12 cellular contexts compared by ENCODE assay signal in genomic region chr16:1330260-1330914, GRCh38. TPM values are rescaled to one million over a fixed set of nuclear protein-coding genes. Genes with fewer than 3 reads are reported as not detected.
DNase-seq lines count a peak whose midpoint lies in the region; ATAC-seq and TF ChIP-seq lines count a peak whose summit lies in the region.
"Had no signal": no experiment of that assay in that cellular context is flagged by ENCODE, and none has a peak within 500 bp of the region (broad histone marks: within the 10 kb centered on the region; RNA-seq: fewer than 3 reads in every experiment).

No MANE protein-coding gene starts in this region.

- no peak overlapping the region for H3K27ac Mint-ChIP-seq in type B pancreatic cell
- H3K27ac Mint-ChIP-seq in activated naive CD8-positive, alpha-beta T cell treated with anti-CD3 and anti-CD28 coated beads for 36 hours, result no peak overlapping the region

- H3K4me1 ChIP-seq in left ventricle myocardium inferior, result peaks cover 60% of the 10 kb centered on the region

- peaks cover 4% of the 10 kb centered on the region for H3K36me3 ChIP-seq in left ventricle myocardium inferior
- H3K36me3 ChIP-seq: MG63 had no signal

- H3K27me3 Mint-ChIP-seq in type B pancreatic cell, result peaks cover 29% of the 10 kb centered on the region
- peaks cover 32% of the 10 kb centered on the region for H3K27me3 Mint-ChIP-seq in activated naive CD8-positive, alpha-beta T cell treated with anti-CD3 and anti-CD28 coated beads for 36 hours

- peaks cover 4% of the 10 kb centered on the region for H3K9me3 ChIP-seq in left ventricle myocardium inferior (replicated peaks)

- H3K27me3 ChIP-seq in left ventricle myocardium inferior (ENCODE audit: low read depth), result peaks cover 50% of the 10 kb centered on the region

- DNase-seq in left ventricle myocardium inferior, result no peak
- DNase-seq in left cardiac atrium, result no peak
- peak; percentile 12 for DNase-seq in OCI-M1 (lab: John Stamatoyannopoulos, UW)
- DNase-seq in foreskin fibroblast, result no peak
- DNase-seq in type B pancreatic cell (ENCODE audit: extremely low spot score, unreplicated experiment), result no peak
- DNase-seq in hepatic stellate cell (ENCODE audit: low spot score), result no peak
- DNase-seq in activated naive CD8-positive, alpha-beta T cell treated with anti-CD3 and anti-CD28 coated beads for 36 hours, result no peak
- DNase-seq: activated naive CD4-positive, alpha-beta T cell treated with anti-CD3 and anti-CD28 coated beads, Interleukin-2, amount 50 U/mL, for 16 hours; GM23248; MG63; Right ventricle myocardium superior had no signal

- no peaks in the 10 kb centered on the region for H3K9me3 Mint-ChIP-seq in type B pancreatic cell
- no peaks in the 10 kb centered on the region for H3K9me3 Mint-ChIP-seq in activated naive CD8-positive, alpha-beta T cell treated with anti-CD3 and anti-CD28 coated beads for 36 hours

- no peaks in the 10 kb centered on the region for H3K4me1 Mint-ChIP-seq in type B pancreatic cell (ENCODE audit: unreplicated experiment)
- peaks cover 16% of the 10 kb centered on the region for H3K4me1 Mint-ChIP-seq in activated naive CD8-positive, alpha-beta T cell treated with anti-CD3 and anti-CD28 coated beads for 36 hours

- no peak overlapping the region for H3K4me3 Mint-ChIP-seq in type B pancreatic cell
- H3K4me3 Mint-ChIP-seq in activated naive CD8-positive, alpha-beta T cell treated with anti-CD3 and anti-CD28 coated beads for 36 hours, result no peak overlapping the region

- ATAC-seq in left cardiac atrium (no peak), HG03354 (IDR thresholded peaks at IDR 0.05; ENCODE audit: poor library complexity, severe bottlenecking, unreplicated experiment) (no peak)

- H3K27ac ChIP-seq in left ventricle myocardium inferior (replicated peaks), result no peak overlapping the region
- H3K27ac ChIP-seq: GM23248 had no signal

- TF ChIP-seq CTCF in left ventricle myocardium inferior (IDR thresholded peaks at IDR 0.05; ENCODE audit: borderline replicate concordance) (peak; percentile 45), foreskin fibroblast (IDR thresholded peaks at IDR 0.05; ENCODE audit: low read depth, low read length) (peak; percentile 42), type B pancreatic cell (conservative IDR thresholded peaks at IDR 0.05) (peak; percentile 73)

- H3K36me3 Mint-ChIP-seq in type B pancreatic cell, result no peaks in the 10 kb centered on the region
- H3K36me3 Mint-ChIP-seq in activated naive CD8-positive, alpha-beta T cell treated with anti-CD3 and anti-CD28 coated beads for 36 hours, result no peaks in the 10 kb centered on the region

- H3K4me3 ChIP-seq in left ventricle myocardium inferior (no peak overlapping the region), foreskin fibroblast (ENCODE audit: low read depth in 1 of 2, low read length in 2 of 2) (no peak overlapping the region)
- H3K4me3 ChIP-seq: GM23248, MG63 had no signal

- intact Hi-C loops in left ventricle myocardium inferior (cut with micrococcal nuclease), result no loop called here
- intact Hi-C loops in left cardiac atrium (cut with DNase I), result no loop called here

RNA-seq across cellular contexts. Expression of gene BAIAP3, which starts 3.1 kb away (rescaled TPM):
- total RNA-seq in left ventricle myocardium inferior, result 3.9 TPM
- 1 to 10 TPM in 1 of 2 donors, under 1 TPM in 1; 0.99 to 2.7 TPM for total RNA-seq in left cardiac atrium
- 5.0 and 6.9 TPM in 2 replicates for total RNA-seq in type B pancreatic cell (ENCODE audit: low replicate concordance)
- under 1 TPM; 0.12 to 0.46 TPM for total RNA-seq in activated naive CD8-positive, alpha-beta T cell treated with anti-CD3 and anti-CD28 coated beads for 36 hours

RNA-seq across cellular contexts. Expression of gene UBE2I, which starts 21.0 kb away (rescaled TPM):
- 86.2 TPM for total RNA-seq in left ventricle myocardium inferior
- 10 to 100 TPM; 74.3 to 80.8 TPM for total RNA-seq in left cardiac atrium
- total RNA-seq in type B pancreatic cell (ENCODE audit: low replicate concordance), result 157 and 170 TPM in 2 replicates
- total RNA-seq in activated naive CD8-positive, alpha-beta T cell treated with anti-CD3 and anti-CD28 coated beads for 36 hours, result 100 to 1,000 TPM; 280 to 282 TPM

RNA-seq across cellular contexts. Expression of gene TSR3, which starts 21.3 kb away (rescaled TPM):
- total RNA-seq in left ventricle myocardium inferior, result 54.9 TPM
- 10 to 100 TPM; 44.5 to 59.1 TPM for total RNA-seq in left cardiac atrium
- 53.1 and 54.0 TPM in 2 replicates for total RNA-seq in type B pancreatic cell (ENCODE audit: low replicate concordance)
- total RNA-seq in activated naive CD8-positive, alpha-beta T cell treated with anti-CD3 and anti-CD28 coated beads for 36 hours, result 10 to 100 TPM; 80.3 to 82.6 TPM

RNA-seq across cellular contexts. Expression of gene GNPTG, which starts 21.3 kb away (rescaled TPM):
- total RNA-seq in left ventricle myocardium inferior, result 31.8 TPM
- total RNA-seq in left cardiac atrium, result 10 to 100 TPM; 44.1 to 44.3 TPM
- 55.6 and 68.5 TPM in 2 replicates for total RNA-seq in type B pancreatic cell (ENCODE audit: low replicate concordance)
- total RNA-seq in activated naive CD8-positive, alpha-beta T cell treated with anti-CD3 and anti-CD28 coated beads for 36 hours, result 10 to 100 TPM; 19.2 to 19.7 TPM
